Comparison of ENCODE assay signal across 8 cellular contexts in genomic region chr10:79241990-79242619, GRCh38.
DNase-seq lines count a peak whose midpoint lies in the region; ATAC-seq, FAIRE-seq and TF ChIP-seq lines count a peak whose summit lies in the region.

No MANE protein-coding gene starts in this region.

- H3K9me3 ChIP-seq in SK-N-MC (ENCODE audit: low read depth, low read length) = no peaks in the 10 kb centered on the region

- no peak overlapping the region for H3K9ac ChIP-seq in SK-N-MC (ENCODE audit: insufficient read length)

- FAIRE-seq in GM12892 (lab: Jason Lieb, UNC) = peak; percentile 78

- in situ Hi-C loops in brain microvascular endothelial cell (cut with HindIII; ENCODE audit: low pct_ligation_motif_present, low sequenced_read_pairs) = no loop called here

- no peak for TF ChIP-seq CTCF in brain microvascular endothelial cell (IDR thresholded peaks at IDR 0.05; ENCODE audit: low read depth, low read length, missing control alignments)

- DNase-seq in GM12892 (ENCODE audit: insufficient read length) (peak; percentile 68), SK-N-MC (ENCODE audit: low read depth, low spot score) (no peak), brain microvascular endothelial cell (no peak), iris pigment epithelial cell (ENCODE audit: low read depth) (peak; percentile 61), mucosa of gallbladder (ENCODE audit: low spot score) (no peak), NCI-H446 treated with DMSO at 0.1 percent for 48 hours (lab: John Stamatoyannopoulos, UW) (no peak)
- DNase-seq in stimulated activated CD4-positive, alpha-beta T cell treated with anti-CD3 and anti-CD28 coated beads, Interleukin-15, amount 100 ng/mL, for 48 hours (ENCODE audit: low read depth in 2 of 2) = peak; percentile 51 to 68

- H3K27me3 ChIP-seq in brain microvascular endothelial cell (replicated peaks) = no peaks in the 10 kb centered on the region

- peak overlapping the region; percentile 75 for H3K4me3 ChIP-seq in SK-N-MC
- peak overlapping the region; percentile 51 for H3K4me3 ChIP-seq in brain microvascular endothelial cell (ENCODE audit: low read depth, low read length)

- TF ChIP-seq POLR2A in GM12892 (IDR thresholded peaks at IDR 0.05; ENCODE audit: low read depth, low read length) = no peak; the same call in 1 of the 2 replicates

- H3K27ac ChIP-seq in SK-N-MC (no peak overlapping the region), brain microvascular endothelial cell (no peak overlapping the region)

- ATAC-seq in HG02852 (IDR thresholded peaks at IDR 0.05; ENCODE audit: unreplicated experiment) = peak; percentile 27

- H3K36me3 ChIP-seq in SK-N-MC (ENCODE audit: insufficient read depth, low read length) (no peaks in the 10 kb centered on the region), brain microvascular endothelial cell (replicated peaks) (no peaks in the 10 kb centered on the region)

Comparison
In these comparisons a context has a peak if more than half of its experiments do, and no peak if none do; other contexts are left out.
1. DNase-seq: peak in GM12892 (single experiment), iris pigment epithelial cell (single experiment) and stimulated activated CD4-positive, alpha-beta T cell treated with anti-CD3 and anti-CD28 coated beads, Interleukin-15, amount 100 ng/mL, for 48 hours (2 of 2); none in SK-N-MC (single experiment), brain microvascular endothelial cell (single experiment), mucosa of gallbladder (single experiment) and NCI-H446 treated with DMSO at 0.1 percent for 48 hours (single experiment).